Comparison of ENCODE assay signal across 14 cellular contexts in the genomic region with DNA sequence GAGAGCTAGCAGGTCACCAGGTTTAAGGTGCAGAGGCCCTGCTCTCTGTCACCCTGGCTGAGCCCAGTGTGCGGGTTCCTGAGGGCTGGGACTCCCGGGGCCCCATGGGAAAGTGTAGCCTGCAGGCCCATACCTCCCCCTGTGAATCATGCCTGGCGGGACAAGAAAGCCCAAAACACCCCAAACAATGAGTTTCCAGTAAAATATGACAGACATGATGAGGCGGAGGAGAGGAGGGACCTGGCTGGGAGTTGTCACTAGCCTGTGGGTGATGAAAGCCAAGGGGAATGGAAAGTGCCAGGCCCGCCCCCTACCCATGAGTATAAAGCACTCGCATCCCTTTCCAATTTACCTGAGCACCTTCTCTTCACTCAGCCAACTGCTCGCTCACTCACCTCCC. TPM values are rescaled to one million over a fixed set of nuclear protein-coding genes. Genes with fewer than 3 reads are reported as not detected.
"Had no signal": no experiment of that assay in that cellular context is flagged by ENCODE, and none has a peak within 500 bp of the region (broad histone marks: within the 10 kb centered on the region; RNA-seq: fewer than 3 reads in every experiment).

No MANE protein-coding gene starts in this region.

RNA-seq across cellular contexts. Expression of a gene that starts 26.8 kb away (rescaled TPM):
- total RNA-seq: naive thymus-derived CD8-positive, alpha-beta T cell; neural crest cell; osteoblast; ovary; progenitor cell of endocrine pancreas; renal cortical epithelial cell; subcutaneous adipose tissue; temporal lobe; thoracic aorta; thyroid gland; tibial nerve; upper lobe of right lung; urinary bladder; uterus had no signal
- polyA plus RNA-seq: naive thymus-derived CD8-positive, alpha-beta T cell had no signal
